ENCODE assay signal across 24 cellular contexts in the genomic region with DNA sequence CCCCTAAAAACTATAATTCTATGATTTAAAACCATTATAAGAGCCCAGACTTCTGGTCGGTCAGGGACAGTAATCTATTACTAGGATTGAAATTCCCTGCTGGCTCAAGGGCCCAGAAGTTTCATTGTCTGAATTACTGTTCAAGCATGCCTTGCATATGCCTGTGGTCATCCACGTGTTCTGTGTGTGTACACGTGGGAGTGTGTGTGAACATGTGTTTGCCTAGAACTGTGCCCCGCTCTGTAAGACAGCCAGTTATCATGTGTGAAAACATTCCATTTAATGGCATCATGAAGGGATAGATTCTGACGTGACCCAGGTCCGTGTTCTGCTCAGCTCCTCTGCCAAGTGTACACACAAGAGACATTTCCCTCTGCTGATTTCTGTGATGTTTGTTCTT.
"Had no signal": no experiment of that assay in that cellular context is flagged by ENCODE, and none has a peak within 500 bp of the region (broad histone marks: within the 10 kb centered on the region; RNA-seq: fewer than 3 reads in every experiment).

No MANE protein-coding gene starts in this region.

- H3K4me3 ChIP-seq: K562, SJSA1, SK-N-MC had no signal

- DNase-seq: Kasumi-1, MV-4-11, NCI-H1092, NCI-H1105 treated with DMSO at 0.1 percent for 48 hours, NCI-H1436, NCI-H187, NCI-H2029, NCI-H2081 treated with DMSO at 0.1 percent for 48 hours, NCI-H2171, NCI-H226, NCI-H446, NCI-H510A, NCI-H524 treated with DMSO at 0.1 percent for 48 hours, NCI-H69, NCI-H774, Right ventricle myocardium superior, RPMI8226, SIG-M5, SW 1271 had no signal

- ATAC-seq: K562 had no signal

- H3K4me2 ChIP-seq: KMS-11 had no signal

- H3K9ac ChIP-seq: KMS-11 had no signal

- H3K9me3 ChIP-seq: SJSA1 had no signal

- H3K4me1 ChIP-seq: SJSA1 had no signal

- FAIRE-seq: K562, RCC 7860 had no signal

- H3K27ac ChIP-seq: KMS-11, SJSA1, SK-N-MC had no signal

- H3K36me3 ChIP-seq: SJSA1 had no signal

- H3K27me3 ChIP-seq: SJSA1 had no signal
